In genomic region chr6:37239950-37240713, GRCh38 we compare ENCODE assay signal across 8 cellular contexts. TPM values are rescaled to one million over a fixed set of nuclear protein-coding genes. Genes with fewer than 3 reads are reported as not detected.
DNase-seq lines count a peak whose midpoint lies in the region; ATAC-seq, FAIRE-seq and TF ChIP-seq lines count a peak whose summit lies in the region.

No MANE protein-coding gene starts in this region.

- H3K36me3 Mint-ChIP-seq in T-helper 17 cell (ENCODE audit: low read depth) (no peaks in the 10 kb centered on the region), astrocyte (ENCODE audit: low read depth, unreplicated experiment) (no peaks in the 10 kb centered on the region)

- TF ChIP-seq CTCF in Loucy (conservative IDR thresholded peaks at IDR 0.05; ENCODE audit: low read length) (no peak), astrocyte (IDR thresholded peaks at IDR 0.05; ENCODE audit: insufficient read depth, low read depth, low read length) (no peak)

- H3K9me2 ChIP-seq in Loucy (replicated peaks; ENCODE audit: low read depth, low read length): no peaks in the 10 kb centered on the region

- peak overlapping the region; percentile 80 for H3K27ac Mint-ChIP-seq in T-helper 17 cell
- peak overlapping the region; percentile 99 for H3K27ac Mint-ChIP-seq in astrocyte (ENCODE audit: unreplicated experiment)

- ATAC-seq in T-helper 17 cell: peak; percentile 62

- H3K36me3 ChIP-seq in Loucy (ENCODE audit: insufficient read depth, low read length): no peaks in the 10 kb centered on the region
- no peaks in the 10 kb centered on the region for H3K36me3 ChIP-seq in astrocyte (ENCODE audit: insufficient read depth, low read length)

- peak overlapping the region; percentile 60 for H3K9ac ChIP-seq in Loucy (ENCODE audit: low read depth, low read length, poor library complexity, severe bottlenecking)
- peak overlapping the region; percentile 85 for H3K9ac ChIP-seq in astrocyte (ENCODE audit: low read length)

- H3K4me3 Mint-ChIP-seq in T-helper 17 cell: no peak overlapping the region
- H3K4me3 Mint-ChIP-seq in astrocyte (ENCODE audit: unreplicated experiment): peak overlapping the region; percentile 52

- H2AFZ ChIP-seq in Loucy (ENCODE audit: low read length) (peak overlapping the region; percentile 32), astrocyte (ENCODE audit: low read depth, low read length) (no peak overlapping the region)

- H3K9me3 ChIP-seq in Loucy (ENCODE audit: insufficient read depth, low read depth, low read length) (no peaks in the 10 kb centered on the region), T-helper 17 cell (ENCODE audit: control insufficient read depth, low read length, poor library complexity, severe bottlenecking) (no peaks in the 10 kb centered on the region), astrocyte (ENCODE audit: insufficient read depth, low read depth, low read length) (no peaks in the 10 kb centered on the region)

- peak overlapping the region; percentile 19 for H3K4me3 ChIP-seq in Loucy (ENCODE audit: low read length, poor library complexity, severe bottlenecking)
- H3K4me3 ChIP-seq in astrocyte (ENCODE audit: insufficient read depth, low read depth, low read length): no peak overlapping the region

- H3K27me3 Mint-ChIP-seq in T-helper 17 cell (peaks cover 4% of the 10 kb centered on the region), astrocyte (ENCODE audit: low read depth, unreplicated experiment) (no peaks in the 10 kb centered on the region)

- DNase-seq in NCI-H524 (lab: John Stamatoyannopoulos, UW) (peak; percentile 46 to 59), NCI-H524 treated with DMSO at 0.1 percent for 48 hours (lab: John Stamatoyannopoulos, UW) (no peak), T-helper 17 cell (peak in 1 of 3 donors; percentile 15), astrocyte (ENCODE audit: low read depth) (peak; percentile 99), islet precursor cell (peak; percentile 55), NK-92 (lab: John Stamatoyannopoulos, UW; ENCODE audit: unreplicated experiment) (no peak)
- DNase-seq in stimulated activated CD4-positive, alpha-beta T cell treated with anti-CD3 and anti-CD28 coated beads, Interleukin-15, amount 100 ng/mL, for 48 hours (ENCODE audit: low read depth in 2 of 2): peak; percentile 78 to 82

- H3F3A ChIP-seq in Loucy (ENCODE audit: low read depth): 0 out of 2 replicates have a peak, but pooled peaks cover 3% of the 10 kb centered on the region

- H3K27me3 ChIP-seq in Loucy (ENCODE audit: insufficient read depth, low read length, poor library complexity, severe bottlenecking): no peaks in the 10 kb centered on the region
- H3K27me3 ChIP-seq in astrocyte (ENCODE audit: insufficient read depth, low read length): no peaks in the 10 kb centered on the region

- no peaks in the 10 kb centered on the region for H3K9me3 Mint-ChIP-seq in astrocyte (ENCODE audit: unreplicated experiment)

- H3K4me1 ChIP-seq in Loucy (ENCODE audit: insufficient read depth, low read length, poor library complexity, severe bottlenecking): peaks cover 39% of the 10 kb centered on the region
- H3K4me1 ChIP-seq in astrocyte (ENCODE audit: insufficient read depth, low read length): peaks cover 71% of the 10 kb centered on the region

- peak overlapping the region; percentile 100 for H3K27ac ChIP-seq in astrocyte (ENCODE audit: low read depth, low read length)

- H3K4me2 ChIP-seq in Loucy (ENCODE audit: low read depth, low read length, poor library complexity, severe bottlenecking) (peak overlapping the region; percentile 64), astrocyte (ENCODE audit: low read length) (peak overlapping the region; percentile 45)

- peaks cover 7% of the 10 kb centered on the region for H3K4me1 Mint-ChIP-seq in T-helper 17 cell
- peaks cover 59% of the 10 kb centered on the region for H3K4me1 Mint-ChIP-seq in astrocyte (ENCODE audit: low read depth, unreplicated experiment)

- H3K79me2 ChIP-seq in Loucy (ENCODE audit: insufficient read depth, low read length): peaks cover 8% of the 10 kb centered on the region; the same call in 1 of the 2 replicates
- no peaks in the 10 kb centered on the region for H3K79me2 ChIP-seq in astrocyte (ENCODE audit: insufficient read depth, low read length)

- H4K20me1 ChIP-seq in Loucy (ENCODE audit: insufficient read depth, low read length, poor library complexity, severe bottlenecking): no peaks in the 10 kb centered on the region
- no peaks in the 10 kb centered on the region for H4K20me1 ChIP-seq in astrocyte (ENCODE audit: insufficient read depth, low read length)

- no peak for FAIRE-seq in astrocyte (lab: Jason Lieb, UNC)

RNA-seq across cellular contexts. Expression of gene TBC1D22B, which starts 17.4 kb away (rescaled TPM):
- 10 to 100 TPM; 11.2 to 11.9 TPM for total RNA-seq in T-helper 17 cell
- total RNA-seq in astrocyte: 10.5 and 10.8 TPM in 2 replicates

RNA-seq across cellular contexts. Expression of gene TMEM217, which starts 17.8 kb away (rescaled TPM):
- total RNA-seq in T-helper 17 cell (1 to 10 TPM in 1 of 2 donors, under 1 TPM in 1; 0.37 to 2.0 TPM), astrocyte (7.3 and 8.2 TPM in 2 replicates)

Comparison
In these comparisons a context has a peak if more than half of its experiments do, and no peak if none do; other contexts are left out.
1. DNase-seq: peak in NCI-H524 (2 of 2), astrocyte (single experiment), islet precursor cell (single experiment) and stimulated activated CD4-positive, alpha-beta T cell treated with anti-CD3 and anti-CD28 coated beads, Interleukin-15, amount 100 ng/mL, for 48 hours (2 of 2); none in NCI-H524 treated with DMSO at 0.1 percent for 48 hours (single experiment) and NK-92 (single experiment).